In the genomic region with DNA sequence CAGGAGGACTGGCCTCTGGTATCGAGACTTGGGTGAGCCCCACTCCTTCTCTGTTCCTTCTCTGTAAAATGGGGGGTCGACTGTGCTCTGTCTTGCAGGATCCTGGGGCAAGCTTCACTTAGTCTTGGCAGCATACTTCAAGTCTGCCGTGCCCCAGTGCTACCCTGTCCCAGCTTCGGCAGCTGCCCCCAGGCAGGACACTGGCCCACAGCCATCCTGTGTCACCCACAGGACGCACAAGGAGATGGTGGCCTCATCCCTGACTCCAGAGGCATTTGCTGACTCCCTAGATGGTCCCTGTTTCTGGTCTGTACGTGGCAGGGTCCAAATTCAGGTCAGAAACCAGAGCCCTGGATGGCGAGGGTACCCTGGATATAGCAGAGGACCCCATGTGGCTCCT, we compare ENCODE assay signal across 27 cellular contexts. TPM values are rescaled to one million over a fixed set of nuclear protein-coding genes. Genes with fewer than 3 reads are reported as not detected.
DNase-seq lines count a peak whose midpoint lies in the region; ATAC-seq and TF ChIP-seq lines count a peak whose summit lies in the region.
"Had no signal": no experiment of that assay in that cellular context is flagged by ENCODE, and none has a peak within 500 bp of the region (broad histone marks: within the 10 kb centered on the region; RNA-seq: fewer than 3 reads in every experiment).

No MANE protein-coding gene starts in this region.

- no peaks in the 10 kb centered on the region for H3K9me3 Mint-ChIP-seq in CD4-positive, CD25-positive, alpha-beta regulatory T cell
- H3K9me3 Mint-ChIP-seq: activated naive CD4-positive, alpha-beta T cell treated with anti-CD3 and anti-CD28 coated beads for 36 hours; activated T-cell treated with anti-CD3 and anti-CD28 coated beads, Interleukin-2, amount 50 U/mL, for 4 hours; memory B cell; naive B cell had no signal

- no peak overlapping the region for H3K4me3 Mint-ChIP-seq in CD4-positive, CD25-positive, alpha-beta regulatory T cell
- H3K4me3 Mint-ChIP-seq: activated naive CD4-positive, alpha-beta T cell treated with anti-CD3 and anti-CD28 coated beads for 36 hours; activated T-cell treated with anti-CD3 and anti-CD28 coated beads, Interleukin-2, amount 50 U/mL, for 4 hours; memory B cell; naive B cell; T-helper 17 cell had no signal

- peaks cover 8% of the 10 kb centered on the region for H3K4me1 ChIP-seq in CD4-positive, CD25-positive, alpha-beta regulatory T cell (ENCODE audit: control insufficient read depth, insufficient read depth, low read length, poor library complexity, severe bottlenecking)
- H3K4me1 ChIP-seq in fibroblast of lung (ENCODE audit: control insufficient read depth, extremely low read depth, insufficient read depth, low read length), result peaks cover 19% of the 10 kb centered on the region
- H3K4me1 ChIP-seq in smooth muscle cell (ENCODE audit: low read depth), result no peaks in the 10 kb centered on the region
- H3K4me1 ChIP-seq: SJCRH30 had no signal

- no peaks in the 10 kb centered on the region for H3F3A ChIP-seq in smooth muscle cell (ENCODE audit: low read depth)

- H4K20me1 ChIP-seq in fibroblast of lung (ENCODE audit: control insufficient read depth, extremely low read depth, insufficient read depth, low read length), result no peaks in the 10 kb centered on the region
- no peaks in the 10 kb centered on the region for H4K20me1 ChIP-seq in smooth muscle cell (ENCODE audit: low read depth)

- peaks cover 0 to 16% (median 3%) of the 10 kb centered on the region in 4 donors for H3K4me1 Mint-ChIP-seq in CD4-positive, CD25-positive, alpha-beta regulatory T cell
- H3K4me1 Mint-ChIP-seq: memory B cell, T-helper 17 cell had no signal

- H2AFZ ChIP-seq in fibroblast of lung (ENCODE audit: low read length) (no peak overlapping the region), smooth muscle cell (ENCODE audit: low read depth) (no peak overlapping the region)

- no peaks in the 10 kb centered on the region for H3K27me3 ChIP-seq in CD4-positive, CD25-positive, alpha-beta regulatory T cell (ENCODE audit: control insufficient read depth, insufficient read depth, low read length)
- H3K27me3 ChIP-seq in fibroblast of lung (ENCODE audit: control insufficient read depth, insufficient read depth, low read length) (no peaks in the 10 kb centered on the region), smooth muscle cell (ENCODE audit: low read depth) (no peaks in the 10 kb centered on the region)
- H3K27me3 ChIP-seq: cardiac muscle cell, SJCRH30 had no signal

- no peak overlapping the region for H3K4me3 ChIP-seq in CD4-positive, CD25-positive, alpha-beta regulatory T cell (ENCODE audit: low read depth, low read length)
- no peak overlapping the region for H3K4me3 ChIP-seq in fibroblast of lung (replicated peaks in 1 of 4; ENCODE audit: control extremely low read depth in 1 of 4, insufficient read depth in 1 of 4, low read depth in 3 of 4, low read length in 4 of 4)
- no peak overlapping the region for H3K4me3 ChIP-seq in smooth muscle cell
- H3K4me3 ChIP-seq: cardiac muscle cell, SJCRH30, stomach had no signal

- H3K27me3 Mint-ChIP-seq in CD4-positive, CD25-positive, alpha-beta regulatory T cell, result no peaks in the 10 kb centered on the region
- H3K27me3 Mint-ChIP-seq: T-helper 17 cell had no signal

- no peaks in the 10 kb centered on the region for H3K36me3 Mint-ChIP-seq in CD4-positive, CD25-positive, alpha-beta regulatory T cell
- H3K36me3 Mint-ChIP-seq: memory B cell, naive B cell had no signal

- no peaks in the 10 kb centered on the region for H3K36me3 ChIP-seq in CD4-positive, CD25-positive, alpha-beta regulatory T cell (ENCODE audit: control insufficient read depth, insufficient read depth, low read length)
- H3K36me3 ChIP-seq in fibroblast of lung (ENCODE audit: control insufficient read depth, insufficient read depth, low read length) (no peaks in the 10 kb centered on the region), smooth muscle cell (ENCODE audit: low read depth) (no peaks in the 10 kb centered on the region)
- H3K36me3 ChIP-seq: cardiac muscle cell, SJCRH30, stomach had no signal

- no peak overlapping the region for H3K27ac ChIP-seq in CD4-positive, CD25-positive, alpha-beta regulatory T cell (ENCODE audit: insufficient read depth, low read length, poor library complexity, severe bottlenecking)
- peak overlapping the region; percentile 17 for H3K27ac ChIP-seq in fibroblast of lung (ENCODE audit: insufficient read depth, low read length)
- peak overlapping the region; percentile 97 for H3K27ac ChIP-seq in smooth muscle cell (ENCODE audit: low read depth)
- H3K27ac ChIP-seq: cardiac muscle cell, SJCRH30 had no signal

- TF ChIP-seq CTCF in fibroblast of lung (conservative IDR thresholded peaks at IDR 0.05 in 1 of 2, IDR thresholded peaks at IDR 0.05 in 1 of 2; ENCODE audit: low read depth in 1 of 2, low read length in 2 of 2) (no peak), smooth muscle cell (IDR thresholded peaks at IDR 0.05; ENCODE audit: borderline replicate concordance, insufficient read depth, poor library complexity, severe bottlenecking) (no peak)

- no peak for DNase-seq in CD4-positive, CD25-positive, alpha-beta regulatory T cell
- DNase-seq in M059J (ENCODE audit: low read depth) (peak; percentile 39), fibroblast of lung (ENCODE audit: low read depth in 2 of 2) (no peak), smooth muscle cell (lab: John Stamatoyannopoulos, UW; ENCODE audit: unreplicated experiment) (no peak), NCI-H128 (lab: John Stamatoyannopoulos, UW; ENCODE audit: unreplicated experiment) (no peak), OCI-M2 (lab: John Stamatoyannopoulos, UW; ENCODE audit: unreplicated experiment) (no peak)
- DNase-seq: activated CD4-positive, alpha-beta T cell treated with anti-CD3 and anti-CD28 coated beads for 4 hours; activated naive CD4-positive, alpha-beta T cell treated with anti-CD3 and anti-CD28 coated beads for 36 hours; activated T-cell treated with anti-CD3 and anti-CD28 coated beads, Interleukin-2, amount 50 U/mL, for 4 hours; AML-193; DMS79 treated with DMSO at 0.1 percent for 48 hours; foreskin melanocyte; naive B cell; NCI-H1048; occipital lobe; OCI-M1; SJCRH30; stimulated activated CD4-positive, alpha-beta T cell treated with anti-CD3 and anti-CD28 coated beads, Interleukin-15, amount 100 ng/mL, for 24 hours; stomach; T-helper 17 cell had no signal

- no peaks in the 10 kb centered on the region for H3K9me3 ChIP-seq in CD4-positive, CD25-positive, alpha-beta regulatory T cell (ENCODE audit: control insufficient read depth in 2 of 2, low read length in 2 of 2)
- H3K9me3 ChIP-seq in fibroblast of lung (ENCODE audit: control insufficient read depth, insufficient read depth, low read depth, low read length) (no peaks in the 10 kb centered on the region), smooth muscle cell (replicated peaks; ENCODE audit: low read depth) (no peaks in the 10 kb centered on the region)
- H3K9me3 ChIP-seq: SJCRH30, stomach had no signal

- H3K79me2 ChIP-seq in fibroblast of lung (ENCODE audit: control insufficient read depth, insufficient read depth, low read length) (no peaks in the 10 kb centered on the region), smooth muscle cell (ENCODE audit: low read depth) (no peaks in the 10 kb centered on the region)

- no peak for ATAC-seq in CD4-positive, CD25-positive, alpha-beta regulatory T cell (ENCODE audit: low read depth in 2 of 2)
- ATAC-seq in HG02970 (IDR thresholded peaks at IDR 0.05; ENCODE audit: low FRiP score, unreplicated experiment), result no peak
- ATAC-seq: activated T-cell treated with anti-CD3 and anti-CD28 coated beads, Interleukin-2, amount 50 U/mL, for 4 hours; T-helper 17 cell had no signal

- H3K27ac Mint-ChIP-seq in CD4-positive, CD25-positive, alpha-beta regulatory T cell, result peak overlapping the region in 2 of 3 donors; percentile 51 to 85
- H3K27ac Mint-ChIP-seq: activated naive CD4-positive, alpha-beta T cell treated with anti-CD3 and anti-CD28 coated beads for 36 hours; memory B cell; T-helper 17 cell had no signal

- 55% methylated on average over 7 of the region's 7 CpGs for WGBS in smooth muscle cell (ENCODE audit: low lambda C conversion rate)

- H3K4me2 ChIP-seq in fibroblast of lung (ENCODE audit: extremely low read depth, insufficient read depth, low read length) (peak overlapping the region; percentile 51), smooth muscle cell (peak overlapping the region; percentile 59)

- no peak overlapping the region for H3K9ac ChIP-seq in fibroblast of lung (ENCODE audit: insufficient read depth, low read length)
- peak overlapping the region; percentile 76 for H3K9ac ChIP-seq in smooth muscle cell (ENCODE audit: low read depth)

RNA-seq across cellular contexts. Expression of a gene that starts 7.1 kb away (rescaled TPM):
- 43.1 TPM for total RNA-seq in CD4-positive, CD25-positive, alpha-beta regulatory T cell
- 10 to 100 TPM; 28.0 to 37.4 (median 33.4) TPM for polyA plus RNA-seq in CD4-positive, CD25-positive, alpha-beta regulatory T cell
- 76.0 and 85.3 TPM in 2 replicates for total RNA-seq in M059J (2014; rRNA removed; shearing (Covaris generic))
- total RNA-seq in fibroblast of lung, result 7.3 and 10.5 TPM in 2 replicates
- polyA plus RNA-seq in fibroblast of lung, result 10.4 and 17.1 TPM in 2 replicates
- polyA plus RNA-seq in fibroblast of lung (2012), result 19.7 and 34.0 TPM in 2 replicates
- polyA minus RNA-seq in fibroblast of lung (ENCODE audit: low replicate concordance), result 17.3 and 27.3 TPM in 2 replicates
- 8.9 and 18.5 TPM in 2 replicates for total RNA-seq in smooth muscle cell
- polyA plus RNA-seq in smooth muscle cell, result 26.1 and 27.4 TPM in 2 replicates

RNA-seq across cellular contexts. Expression of a gene that starts 17.3 kb away (rescaled TPM):
- total RNA-seq in CD4-positive, CD25-positive, alpha-beta regulatory T cell, result not detected
- polyA plus RNA-seq in CD4-positive, CD25-positive, alpha-beta regulatory T cell, result not detected
- 53.3 TPM in 2 replicates for total RNA-seq in M059J (2014; rRNA removed; shearing (Covaris generic))
- total RNA-seq in fibroblast of lung (10.1 and 18.7 TPM in 2 replicates), smooth muscle cell (262 and 298 TPM in 2 replicates)
- polyA plus RNA-seq in fibroblast of lung (21.4 and 61.7 TPM in 2 replicates), smooth muscle cell (387 and 621 TPM in 2 replicates)
- 38.1 and 143 TPM in 2 replicates for polyA plus RNA-seq in fibroblast of lung (2012)
- polyA minus RNA-seq in fibroblast of lung (ENCODE audit: low replicate concordance), result 40.5 and 212 TPM in 2 replicates
- total RNA-seq: activated CD8-positive, alpha-beta memory T cell treated with anti-CD3 and anti-CD28 coated beads for 36 hours; activated naive CD4-positive, alpha-beta T cell treated with anti-CD3 and anti-CD28 coated beads for 36 hours; LHCN-M2; T-helper 17 cell had no signal

RNA-seq across cellular contexts. Expression of a gene that starts 31.6 kb away (rescaled TPM):
- total RNA-seq in CD4-positive, CD25-positive, alpha-beta regulatory T cell, result 3.8 TPM
- polyA plus RNA-seq in CD4-positive, CD25-positive, alpha-beta regulatory T cell, result under 1 TPM; 0.30 to 1.00 (median 0.59) TPM
- total RNA-seq in M059J (2014; rRNA removed; shearing (Covaris generic)), result 1.6 TPM in 1 of 2 replicates, not detected in the other
- total RNA-seq in fibroblast of lung (1.8 and 3.1 TPM in 2 replicates), smooth muscle cell (1.3 and 4.0 TPM in 2 replicates)
- polyA plus RNA-seq in fibroblast of lung (0.08 TPM in 1 of 2 replicates, not detected in the other), smooth muscle cell (0.41 and 2.5 TPM in 2 replicates)
- polyA plus RNA-seq in fibroblast of lung (2012), result 0.14 TPM in 2 replicates
- 0.98 TPM in 1 of 2 replicates, not detected in the other for polyA minus RNA-seq in fibroblast of lung (ENCODE audit: low replicate concordance)
- total RNA-seq: occipital lobe had no signal
- polyA plus RNA-seq: cardiac muscle cell had no signal

RNA-seq across cellular contexts. Expression of a gene that starts 40.0 kb away (rescaled TPM):
- not detected for total RNA-seq in CD4-positive, CD25-positive, alpha-beta regulatory T cell
- polyA plus RNA-seq in CD4-positive, CD25-positive, alpha-beta regulatory T cell, result not detected
- total RNA-seq in M059J (2014; rRNA removed; shearing (Covaris generic)), result not detected in 2 replicates
- total RNA-seq in fibroblast of lung (not detected in 2 replicates), smooth muscle cell (0.22 TPM in 2 replicates)
- polyA plus RNA-seq in fibroblast of lung (not detected in 2 replicates), smooth muscle cell (0.05 and 0.31 TPM in 2 replicates)
- polyA plus RNA-seq in fibroblast of lung (2012), result not detected in 2 replicates
- not detected in 2 replicates for polyA minus RNA-seq in fibroblast of lung (ENCODE audit: low replicate concordance)
- total RNA-seq: activated CD8-positive, alpha-beta memory T cell treated with anti-CD3 and anti-CD28 coated beads for 36 hours; activated naive CD4-positive, alpha-beta T cell treated with anti-CD3 and anti-CD28 coated beads for 36 hours; dermis microvascular lymphatic vessel endothelial cell; LHCN-M2; T-helper 17 cell had no signal
- polyA plus RNA-seq: keratinocyte had no signal
